ENCODE assay signal across 1 cellular context in the genomic region with DNA sequence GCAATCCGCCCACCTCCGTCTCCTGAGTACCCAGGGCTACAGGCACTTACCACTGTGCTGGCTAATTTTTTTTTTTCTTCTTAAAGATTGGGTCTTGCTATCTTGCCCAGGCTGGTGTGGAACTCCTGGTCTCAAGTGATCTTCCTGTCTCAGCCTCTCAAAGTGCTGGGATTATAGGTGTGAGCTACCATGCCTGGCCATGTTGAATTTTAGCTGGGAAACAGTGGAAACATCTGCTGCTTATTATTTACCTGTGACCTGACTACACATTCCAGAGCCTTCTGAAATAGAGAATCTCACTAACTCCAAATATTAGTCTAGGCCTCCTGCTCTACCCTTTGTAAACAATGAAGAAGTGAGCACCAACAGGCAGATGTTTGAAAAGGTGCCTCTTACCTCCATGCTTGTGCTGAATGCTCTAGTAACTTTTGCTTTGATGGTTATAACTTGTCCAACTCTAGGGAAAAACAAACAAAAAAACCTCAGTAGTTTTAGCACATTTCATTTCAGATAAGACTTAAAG.
TF ChIP-seq lines count a peak whose summit lies in the region.

No MANE protein-coding gene starts in this region.

TF ChIP-seq in HepG2, 621 proteins besides CTCF, POLR2A, EP300 and RAD21 (continued from another document and continues in another):
- TF ChIP-seq, protein P1, sequence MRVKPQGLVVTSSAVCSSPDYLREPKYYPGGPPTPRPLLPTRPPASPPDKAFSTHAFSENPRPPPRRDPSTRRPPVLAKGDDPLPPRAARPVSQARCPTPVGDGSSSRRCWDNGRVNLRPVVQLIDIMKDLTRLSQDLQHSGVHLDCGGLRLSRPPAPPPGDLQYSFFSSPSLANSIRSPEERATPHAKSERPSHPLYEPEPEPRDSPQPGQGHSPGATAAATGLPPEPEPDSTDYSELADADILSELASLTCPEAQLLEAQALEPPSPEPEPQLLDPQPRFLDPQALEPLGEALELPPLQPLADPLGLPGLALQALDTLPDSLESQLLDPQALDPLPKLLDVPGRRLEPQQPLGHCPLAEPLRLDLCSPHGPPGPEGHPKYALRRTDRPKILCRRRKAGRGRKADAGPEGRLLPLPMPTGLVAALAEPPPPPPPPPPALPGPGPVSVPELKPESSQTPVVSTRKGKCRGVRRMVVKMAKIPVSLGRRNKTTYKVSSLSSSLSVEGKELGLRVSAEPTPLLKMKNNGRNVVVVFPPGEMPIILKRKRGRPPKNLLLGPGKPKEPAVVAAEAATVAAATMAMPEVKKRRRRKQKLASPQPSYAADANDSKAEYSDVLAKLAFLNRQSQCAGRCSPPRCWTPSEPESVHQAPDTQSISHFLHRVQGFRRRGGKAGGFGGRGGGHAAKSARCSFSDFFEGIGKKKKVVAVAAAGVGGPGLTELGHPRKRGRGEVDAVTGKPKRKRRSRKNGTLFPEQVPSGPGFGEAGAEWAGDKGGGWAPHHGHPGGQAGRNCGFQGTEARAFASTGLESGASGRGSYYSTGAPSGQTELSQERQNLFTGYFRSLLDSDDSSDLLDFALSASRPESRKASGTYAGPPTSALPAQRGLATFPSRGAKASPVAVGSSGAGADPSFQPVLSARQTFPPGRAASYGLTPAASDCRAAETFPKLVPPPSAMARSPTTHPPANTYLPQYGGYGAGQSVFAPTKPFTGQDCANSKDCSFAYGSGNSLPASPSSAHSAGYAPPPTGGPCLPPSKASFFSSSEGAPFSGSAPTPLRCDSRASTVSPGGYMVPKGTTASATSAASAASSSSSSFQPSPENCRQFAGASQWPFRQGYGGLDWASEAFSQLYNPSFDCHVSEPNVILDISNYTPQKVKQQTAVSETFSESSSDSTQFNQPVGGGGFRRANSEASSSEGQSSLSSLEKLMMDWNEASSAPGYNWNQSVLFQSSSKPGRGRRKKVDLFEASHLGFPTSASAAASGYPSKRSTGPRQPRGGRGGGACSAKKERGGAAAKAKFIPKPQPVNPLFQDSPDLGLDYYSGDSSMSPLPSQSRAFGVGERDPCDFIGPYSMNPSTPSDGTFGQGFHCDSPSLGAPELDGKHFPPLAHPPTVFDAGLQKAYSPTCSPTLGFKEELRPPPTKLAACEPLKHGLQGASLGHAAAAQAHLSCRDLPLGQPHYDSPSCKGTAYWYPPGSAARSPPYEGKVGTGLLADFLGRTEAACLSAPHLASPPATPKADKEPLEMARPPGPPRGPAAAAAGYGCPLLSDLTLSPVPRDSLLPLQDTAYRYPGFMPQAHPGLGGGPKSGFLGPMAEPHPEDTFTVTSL (CRISPR knock-in tag; IDR thresholded peaks at IDR 0.05; ENCODE audit: borderline replicate concordance): peak; percentile 98; the same call in 1 of the 2 replicates
- TF ChIP-seq, protein P2, sequence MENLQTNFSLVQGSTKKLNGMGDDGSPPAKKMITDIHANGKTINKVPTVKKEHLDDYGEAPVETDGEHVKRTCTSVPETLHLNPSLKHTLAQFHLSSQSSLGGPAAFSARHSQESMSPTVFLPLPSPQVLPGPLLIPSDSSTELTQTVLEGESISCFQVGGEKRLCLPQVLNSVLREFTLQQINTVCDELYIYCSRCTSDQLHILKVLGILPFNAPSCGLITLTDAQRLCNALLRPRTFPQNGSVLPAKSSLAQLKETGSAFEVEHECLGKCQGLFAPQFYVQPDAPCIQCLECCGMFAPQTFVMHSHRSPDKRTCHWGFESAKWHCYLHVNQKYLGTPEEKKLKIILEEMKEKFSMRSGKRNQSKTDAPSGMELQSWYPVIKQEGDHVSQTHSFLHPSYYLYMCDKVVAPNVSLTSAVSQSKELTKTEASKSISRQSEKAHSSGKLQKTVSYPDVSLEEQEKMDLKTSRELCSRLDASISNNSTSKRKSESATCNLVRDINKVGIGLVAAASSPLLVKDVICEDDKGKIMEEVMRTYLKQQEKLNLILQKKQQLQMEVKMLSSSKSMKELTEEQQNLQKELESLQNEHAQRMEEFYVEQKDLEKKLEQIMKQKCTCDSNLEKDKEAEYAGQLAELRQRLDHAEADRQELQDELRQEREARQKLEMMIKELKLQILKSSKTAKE (CRISPR knock-in tag; IDR thresholded peaks at IDR 0.05; ENCODE audit: borderline replicate concordance): 0 out of 2 replicates have a peak, but pooled peaks have one; percentile 39
- TF ChIP-seq KLF12 (CRISPR knock-in tag; IDR thresholded peaks at IDR 0.05; ENCODE audit: borderline replicate concordance): no peak
- no peak for TF ChIP-seq ZFP36L2 (CRISPR knock-in tag; IDR thresholded peaks at IDR 0.05)
- TF ChIP-seq, protein P3, sequence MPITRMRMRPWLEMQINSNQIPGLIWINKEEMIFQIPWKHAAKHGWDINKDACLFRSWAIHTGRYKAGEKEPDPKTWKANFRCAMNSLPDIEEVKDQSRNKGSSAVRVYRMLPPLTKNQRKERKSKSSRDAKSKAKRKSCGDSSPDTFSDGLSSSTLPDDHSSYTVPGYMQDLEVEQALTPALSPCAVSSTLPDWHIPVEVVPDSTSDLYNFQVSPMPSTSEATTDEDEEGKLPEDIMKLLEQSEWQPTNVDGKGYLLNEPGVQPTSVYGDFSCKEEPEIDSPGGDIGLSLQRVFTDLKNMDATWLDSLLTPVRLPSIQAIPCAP (CRISPR knock-in tag; IDR thresholded peaks at IDR 0.05; ENCODE audit: low read depth): no peak
- no peak for TF ChIP-seq KMT2A (CRISPR knock-in tag; IDR thresholded peaks at IDR 0.05)
- no peak for TF ChIP-seq SRSF4 (IDR thresholded peaks at IDR 0.05; ENCODE audit: low read depth, low read length, poor library complexity, severe bottlenecking)
- TF ChIP-seq TFDP1 (CRISPR knock-in tag; IDR thresholded peaks at IDR 0.05; ENCODE audit: borderline replicate concordance): no peak; the same call in 1 of the 2 replicates
- TF ChIP-seq, protein P4, sequence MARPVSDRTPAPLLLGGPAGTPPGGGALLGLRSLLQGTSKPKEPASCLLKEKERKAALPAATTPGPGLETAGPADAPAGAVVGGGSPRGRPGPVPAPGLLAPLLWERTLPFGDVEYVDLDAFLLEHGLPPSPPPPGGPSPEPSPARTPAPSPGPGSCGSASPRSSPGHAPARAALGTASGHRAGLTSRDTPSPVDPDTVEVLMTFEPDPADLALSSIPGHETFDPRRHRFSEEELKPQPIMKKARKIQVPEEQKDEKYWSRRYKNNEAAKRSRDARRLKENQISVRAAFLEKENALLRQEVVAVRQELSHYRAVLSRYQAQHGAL (CRISPR knock-in tag; IDR thresholded peaks at IDR 0.05; ENCODE audit: not compliant biosample characterization): no peak
- TF ChIP-seq ZNF430 (CRISPR knock-in tag; IDR thresholded peaks at IDR 0.05): no peak
- 0 out of 2 replicates have a peak, but pooled peaks have one; percentile 17 for TF ChIP-seq SIX4 (CRISPR knock-in tag; IDR thresholded peaks at IDR 0.05)
- TF ChIP-seq, protein P5, sequence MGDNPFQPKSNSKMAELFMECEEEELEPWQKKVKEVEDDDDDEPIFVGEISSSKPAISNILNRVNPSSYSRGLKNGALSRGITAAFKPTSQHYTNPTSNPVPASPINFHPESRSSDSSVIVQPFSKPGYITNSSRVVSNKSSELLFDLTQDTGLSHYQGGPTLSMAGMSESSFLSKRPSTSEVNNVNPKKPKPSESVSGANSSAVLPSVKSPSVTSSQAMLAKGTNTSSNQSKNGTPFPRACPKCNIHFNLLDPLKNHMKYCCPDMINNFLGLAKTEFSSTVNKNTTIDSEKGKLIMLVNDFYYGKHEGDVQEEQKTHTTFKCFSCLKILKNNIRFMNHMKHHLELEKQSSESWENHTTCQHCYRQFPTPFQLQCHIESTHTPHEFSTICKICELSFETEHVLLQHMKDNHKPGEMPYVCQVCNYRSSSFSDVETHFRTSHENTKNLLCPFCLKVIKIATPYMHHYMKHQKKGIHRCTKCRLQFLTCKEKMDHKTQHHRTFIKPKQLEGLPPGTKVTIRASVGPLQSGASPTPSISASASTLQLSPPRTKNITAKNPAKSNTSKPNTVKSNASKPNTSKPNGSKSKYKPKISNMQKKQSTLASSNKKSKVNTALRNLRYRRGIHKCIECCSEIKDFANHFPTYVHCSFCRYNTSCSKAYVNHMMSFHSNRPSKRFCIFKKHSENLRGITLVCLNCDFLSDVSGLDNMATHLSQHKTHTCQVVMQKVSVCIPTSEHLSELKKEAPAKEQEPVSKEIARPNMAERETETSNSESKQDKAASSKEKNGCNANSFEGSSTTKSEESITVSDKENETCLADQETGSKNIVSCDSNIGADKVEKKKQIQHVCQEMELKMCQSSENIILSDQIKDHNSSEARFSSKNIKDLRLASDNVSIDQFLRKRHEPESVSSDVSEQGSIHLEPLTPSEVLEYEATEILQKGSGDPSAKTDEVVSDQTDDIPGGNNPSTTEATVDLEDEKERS (CRISPR knock-in tag; IDR thresholded peaks at IDR 0.05): peak; percentile 76; the same call in 1 of the 2 replicates
- TF ChIP-seq ETS1 (CRISPR knock-in tag; IDR thresholded peaks at IDR 0.05): no peak
- no peak for TF ChIP-seq ATM (IDR thresholded peaks at IDR 0.05; ENCODE audit: borderline replicate concordance)
- no peak for TF ChIP-seq ZNF333 (CRISPR knock-in tag; IDR thresholded peaks at IDR 0.05; ENCODE audit: borderline replicate concordance)
- no peak for TF ChIP-seq ZNF451 (CRISPR knock-in tag; IDR thresholded peaks at IDR 0.05)
- TF ChIP-seq ZNF10 (CRISPR knock-in tag; IDR thresholded peaks at IDR 0.05; ENCODE audit: borderline replicate concordance, low read depth): no peak
- no peak for TF ChIP-seq RFXANK (CRISPR knock-in tag; IDR thresholded peaks at IDR 0.05)
- no peak for TF ChIP-seq BHLHE40 (IDR thresholded peaks at IDR 0.05; ENCODE audit: low read length)
- TF ChIP-seq CREM (IDR thresholded peaks at IDR 0.05): peak; percentile 84; the same call in 1 of the 2 replicates
- TF ChIP-seq CREM (CRISPR knock-in tag; IDR thresholded peaks at IDR 0.05): no peak
- TF ChIP-seq ZBTB20 (CRISPR knock-in tag; IDR thresholded peaks at IDR 0.05; ENCODE audit: borderline replicate concordance, low read depth): peak; percentile 64; the same call in 1 of the 2 replicates
- TF ChIP-seq DPF2 (CRISPR knock-in tag; IDR thresholded peaks at IDR 0.05; ENCODE audit: borderline replicate concordance, low read depth): peak; percentile 77
- no peak for TF ChIP-seq ZNF776 (CRISPR knock-in tag; IDR thresholded peaks at IDR 0.05)
- peak; percentile 36; the same call in 1 of the 2 replicates for TF ChIP-seq ZSCAN9 (CRISPR knock-in tag; IDR thresholded peaks at IDR 0.05; ENCODE audit: borderline replicate concordance)
- TF ChIP-seq NCOR1 (IDR thresholded peaks at IDR 0.05; ENCODE audit: borderline replicate concordance, low read length): no peak
- no peak for TF ChIP-seq MAFK (conservative IDR thresholded peaks at IDR 0.05 in 1 of 2, IDR thresholded peaks at IDR 0.05 in 1 of 2; ENCODE audit: low read length in 2 of 2)
- TF ChIP-seq NR2F2 (IDR thresholded peaks at IDR 0.05; ENCODE audit: borderline replicate concordance, low read depth): peak; percentile 84
- TF ChIP-seq TFE3 (CRISPR knock-in tag; IDR thresholded peaks at IDR 0.05): no peak
- no peak for TF ChIP-seq ZNF350 (CRISPR knock-in tag; IDR thresholded peaks at IDR 0.05; ENCODE audit: borderline replicate concordance, low read depth)
- peak; percentile 83 for TF ChIP-seq ZMYM4 (CRISPR knock-in tag; IDR thresholded peaks at IDR 0.05)
- peak; percentile 35; the same call in 1 of the 2 replicates for TF ChIP-seq ZNF784 (CRISPR knock-in tag; IDR thresholded peaks at IDR 0.05; ENCODE audit: borderline replicate concordance)
- no peak for TF ChIP-seq ZNF343 (CRISPR knock-in tag; IDR thresholded peaks at IDR 0.05)
- TF ChIP-seq ZNF367 (CRISPR knock-in tag; IDR thresholded peaks at IDR 0.05; ENCODE audit: borderline replicate concordance): no peak
- TF ChIP-seq ZNF629 (CRISPR knock-in tag; conservative IDR thresholded peaks at IDR 0.05): no peak
- TF ChIP-seq ZNF264 (CRISPR knock-in tag; IDR thresholded peaks at IDR 0.05): peak; percentile 52; the same call in 1 of the 2 replicates
- peak; percentile 89 for TF ChIP-seq TEAD3 (CRISPR knock-in tag; optimal IDR thresholded peaks at IDR 0.05; ENCODE audit: borderline replicate concordance)
- TF ChIP-seq ZBTB42 (CRISPR knock-in tag; IDR thresholded peaks at IDR 0.05): peak; percentile 96
- TF ChIP-seq CREB1 (IDR thresholded peaks at IDR 0.05): no peak
- peak; percentile 62 for TF ChIP-seq CREB1 (CRISPR knock-in tag; IDR thresholded peaks at IDR 0.05)
- TF ChIP-seq ZNF207 (IDR thresholded peaks at IDR 0.05; ENCODE audit: borderline replicate concordance): no peak
- no peak for TF ChIP-seq MEIS2 (CRISPR knock-in tag; IDR thresholded peaks at IDR 0.05)
